Comparison of ENCODE assay signal across 8 cellular contexts in the genomic region with DNA sequence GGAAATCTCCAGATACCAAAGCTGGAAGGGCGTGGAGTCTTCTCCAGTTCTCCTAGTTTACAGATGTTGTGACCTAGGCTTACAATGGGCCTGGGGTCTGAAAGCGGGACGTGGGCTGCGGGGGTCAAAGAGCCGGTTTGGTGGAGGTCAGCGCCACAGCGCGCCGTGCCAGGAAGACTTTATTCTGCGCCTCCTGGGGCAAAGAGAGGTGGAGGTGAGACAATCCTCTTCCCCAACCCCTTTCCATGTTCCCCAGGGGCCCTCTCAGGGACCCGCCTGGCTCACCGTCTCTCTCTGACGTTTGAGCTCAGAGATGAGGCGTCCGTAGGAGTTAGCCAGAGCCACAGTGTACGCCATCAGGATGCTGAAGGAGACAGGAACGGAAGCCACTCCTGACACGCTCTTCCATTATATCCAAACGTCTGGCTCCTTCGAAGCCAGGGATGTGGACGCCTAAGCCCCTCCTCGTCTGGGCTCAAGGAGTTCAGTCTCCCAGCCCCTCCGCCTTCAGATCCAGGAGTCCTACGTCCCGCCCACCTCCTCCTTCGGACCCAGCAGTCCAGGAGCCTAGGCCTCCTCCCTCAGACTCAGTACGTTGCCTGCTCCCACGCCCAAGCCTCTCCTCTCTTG. TPM values are rescaled to one million over a fixed set of nuclear protein-coding genes. Genes with fewer than 3 reads are reported as not detected.
DNase-seq lines count a peak whose midpoint lies in the region; ATAC-seq and TF ChIP-seq lines count a peak whose summit lies in the region.

No MANE protein-coding gene starts in this region.

- no peaks in the 10 kb centered on the region for H3K9me2 ChIP-seq in OCI-LY1 (ENCODE audit: low read depth, low read length)

- H3K27ac ChIP-seq in ACC112 (ENCODE audit: low read depth, low read length): peak overlapping the region; percentile 78
- H3K27ac ChIP-seq in OCI-LY1 (ENCODE audit: low read depth, low read length, poor library complexity, severe bottlenecking): peak overlapping the region; percentile 41
- H3K27ac ChIP-seq in duodenal mucosa (ENCODE audit: low read depth, low read length): peak overlapping the region; percentile 61

- H3K4me3 ChIP-seq in ACC112 (ENCODE audit: low read depth, low read length) (peak overlapping the region; percentile 86), OCI-LY1 (ENCODE audit: low read depth, low read length, poor library complexity, severe bottlenecking) (peak overlapping the region; percentile 69), duodenal mucosa (ENCODE audit: low read depth in 1 of 2, low read length in 2 of 2) (peak overlapping the region; percentile 68 to 79)

- H3K4me2 ChIP-seq in OCI-LY1 (ENCODE audit: low read length): peak overlapping the region; percentile 74

- peak overlapping the region; percentile 73 for H3K9ac ChIP-seq in OCI-LY1 (ENCODE audit: low read length)
- H3K9ac ChIP-seq in duodenal mucosa (ENCODE audit: low read depth in 1 of 2, low read length in 2 of 2): peak overlapping the region; percentile 57 to 85

- no peak for DNase-seq in A172 (ENCODE audit: low spot score)
- DNase-seq in kidney glomerular epithelial cell (lab: John Stamatoyannopoulos, UW): no peak
- DNase-seq in AG08395 (ENCODE audit: low spot score): no peak

- peak overlapping the region; percentile 98 to 99 (median 98) for H3K4me3 Mint-ChIP-seq in nephron

- H3K4me1 ChIP-seq in ACC112 (ENCODE audit: control insufficient read depth, insufficient read depth, low read length, unreplicated experiment) (peaks cover 11% of the 10 kb centered on the region), OCI-LY1 (ENCODE audit: insufficient read depth, low read length, severe bottlenecking) (peaks cover 28% of the 10 kb centered on the region), duodenal mucosa (ENCODE audit: control insufficient read depth in 1 of 2, insufficient read depth in 2 of 2, low read length in 2 of 2) (peaks cover 30 to 47% of the 10 kb centered on the region in 2 donors)

- no peaks in the 10 kb centered on the region for H3K9me3 ChIP-seq in OCI-LY1 (ENCODE audit: low read length)
- no peaks in the 10 kb centered on the region for H3K9me3 ChIP-seq in duodenal mucosa (ENCODE audit: control insufficient read depth in 1 of 2, low read length in 2 of 2)

- no peaks in the 10 kb centered on the region for H4K20me1 ChIP-seq in OCI-LY1 (ENCODE audit: insufficient read depth, low read length)

- H3K36me3 ChIP-seq in ACC112 (ENCODE audit: insufficient read depth, low read length) (no peaks in the 10 kb centered on the region), OCI-LY1 (ENCODE audit: insufficient read depth, low read length) (peaks cover 24% of the 10 kb centered on the region), duodenal mucosa (ENCODE audit: control insufficient read depth in 1 of 2, insufficient read depth in 2 of 2, low read length in 2 of 2) (peaks cover 16 to 29% of the 10 kb centered on the region in 2 donors)

- H2AFZ ChIP-seq in ACC112 (ENCODE audit: low read length, unreplicated experiment) (peak overlapping the region; percentile 74), OCI-LY1 (ENCODE audit: low read length) (no peak overlapping the region)

- peaks cover 12% of the 10 kb centered on the region for H3K27me3 Mint-ChIP-seq in nephron (ENCODE audit: low read depth)

- H3K79me2 ChIP-seq in ACC112 (ENCODE audit: control insufficient read depth, insufficient read depth, low read length, unreplicated experiment) (peaks cover 3% of the 10 kb centered on the region), OCI-LY1 (ENCODE audit: insufficient read depth, low read length) (no peaks in the 10 kb centered on the region)

- H3K27ac Mint-ChIP-seq in nephron: peak overlapping the region; percentile 97 to 98 (median 97)

- peak; percentile 4 for ATAC-seq in GM18498 (IDR thresholded peaks at IDR 0.05; ENCODE audit: unreplicated experiment)

- H3K4me1 Mint-ChIP-seq in nephron: peaks cover 34% of the 10 kb centered on the region

- TF ChIP-seq CTCF in OCI-LY1 (IDR thresholded peaks at IDR 0.05; ENCODE audit: low read length) (no peak), nephron (IDR thresholded peaks at IDR 0.05; ENCODE audit: unreplicated experiment in 3 of 3) (no peak)

- peaks cover 11% of the 10 kb centered on the region for H3K9me3 Mint-ChIP-seq in nephron

- H3K27me3 ChIP-seq in ACC112 (ENCODE audit: insufficient read depth, low read length) (peaks cover 7% of the 10 kb centered on the region; the same call in 1 of the 2 replicates), OCI-LY1 (ENCODE audit: insufficient read depth, low read length) (no peaks in the 10 kb centered on the region), duodenal mucosa (ENCODE audit: control insufficient read depth in 1 of 2, insufficient read depth in 2 of 2, low read length in 2 of 2) (no peaks in the 10 kb centered on the region)

- peaks cover 29% of the 10 kb centered on the region for H3K36me3 Mint-ChIP-seq in nephron (ENCODE audit: low read depth)

- no peaks in the 10 kb centered on the region for H3F3A ChIP-seq in OCI-LY1 (ENCODE audit: insufficient read depth, low read length)

RNA-seq across cellular contexts. Expression of a gene that starts 0.8 kb away (rescaled TPM):
- 18.7 and 21.1 TPM in 2 replicates for total RNA-seq in A172 (2014; rRNA removed; shearing (Covaris generic))

RNA-seq across cellular contexts. Expression of a gene that starts 12.7 kb away (rescaled TPM):
- total RNA-seq in A172 (2014; rRNA removed; shearing (Covaris generic)): not detected in 2 replicates

RNA-seq across cellular contexts. Expression of a gene that starts 22.7 kb away (rescaled TPM):
- 21.1 and 25.5 TPM in 2 replicates for total RNA-seq in A172 (2014; rRNA removed; shearing (Covaris generic))

RNA-seq across cellular contexts. Expression of a gene that starts 29.1 kb away (rescaled TPM):
- total RNA-seq in A172 (2014; rRNA removed; shearing (Covaris generic)): 405 and 408 TPM in 2 replicates

RNA-seq across cellular contexts. Expression of a gene that starts 30.8 kb away (rescaled TPM):
- total RNA-seq in A172 (2014; rRNA removed; shearing (Covaris generic)): 222 and 277 TPM in 2 replicates
